Comparison of ENCODE assay signal across 8 cellular contexts in the genomic region with DNA sequence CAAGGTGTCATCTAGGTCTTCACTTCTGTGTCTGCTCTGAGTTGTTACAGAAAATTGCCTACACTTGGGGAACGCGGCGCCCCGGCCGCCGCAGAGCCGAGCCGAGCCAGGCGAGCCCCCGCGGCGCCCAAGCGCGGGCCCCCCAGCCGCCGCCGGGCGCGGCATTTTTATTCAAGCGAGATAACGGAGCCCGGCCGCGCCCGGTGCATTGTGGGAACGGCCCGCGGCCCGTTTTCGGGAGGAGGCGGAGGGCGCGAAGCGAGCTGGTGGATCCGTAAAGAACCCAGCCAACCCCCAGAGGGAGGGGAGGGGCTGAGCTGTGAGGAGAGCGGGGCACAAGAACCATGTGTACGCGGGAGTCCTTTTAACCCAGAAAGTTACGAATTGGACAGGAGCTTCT.
DNase-seq lines count a peak whose midpoint lies in the region; ATAC-seq and TF ChIP-seq lines count a peak whose summit lies in the region.

No MANE protein-coding gene starts in this region.

- in situ Hi-C loops in GM13977 (cut with MboI; ENCODE audit: low pct_unique_long_range_greater_than_20kb, low sequenced_read_pairs, unreplicated experiment) = no loop called here

- H3K27ac Mint-ChIP-seq in activated T-cell treated with anti-CD3 and anti-CD28 coated beads, Interleukin-2, amount 50 U/mL, for 24 hours = no peak overlapping the region
- H3K27ac Mint-ChIP-seq in activated naive CD8-positive, alpha-beta T cell treated with anti-CD3 and anti-CD28 coated beads for 36 hours = no peak overlapping the region

- no peak for TF ChIP-seq CTCF in GM13977 (IDR thresholded peaks at IDR 0.05; ENCODE audit: extremely low read depth, insufficient read depth, missing control alignments)

- peaks cover 52% of the 10 kb centered on the region for H3K27me3 Mint-ChIP-seq in activated T-cell treated with anti-CD3 and anti-CD28 coated beads, Interleukin-2, amount 50 U/mL, for 24 hours
- peaks cover 39% of the 10 kb centered on the region for H3K27me3 Mint-ChIP-seq in activated naive CD8-positive, alpha-beta T cell treated with anti-CD3 and anti-CD28 coated beads for 36 hours

- intact Hi-C loops in sciatic nerve (cut with DNase I) = no loop called here

- peaks cover 21% of the 10 kb centered on the region for H3K9me3 Mint-ChIP-seq in activated T-cell treated with anti-CD3 and anti-CD28 coated beads, Interleukin-2, amount 50 U/mL, for 24 hours
- peaks cover 18% of the 10 kb centered on the region for H3K9me3 Mint-ChIP-seq in activated naive CD8-positive, alpha-beta T cell treated with anti-CD3 and anti-CD28 coated beads for 36 hours

- no peak overlapping the region for H3K4me3 Mint-ChIP-seq in activated T-cell treated with anti-CD3 and anti-CD28 coated beads, Interleukin-2, amount 50 U/mL, for 24 hours
- H3K4me3 Mint-ChIP-seq in activated naive CD8-positive, alpha-beta T cell treated with anti-CD3 and anti-CD28 coated beads for 36 hours = no peak overlapping the region

- ATAC-seq in sciatic nerve = peak; percentile 65

- peak; percentile 30 to 36 for DNase-seq in activated T-cell treated with anti-CD3 and anti-CD28 coated beads, Interleukin-2, amount 50 U/mL, for 48 hours
- DNase-seq in activated T-cell treated with anti-CD3 and anti-CD28 coated beads, Interleukin-2, amount 50 U/mL, for 24 hours = no peak
- peak; percentile 27 for DNase-seq in activated naive CD8-positive, alpha-beta T cell treated with anti-CD3 and anti-CD28 coated beads for 36 hours
- DNase-seq in hypothalamus (lab: John Stamatoyannopoulos, UW) (peak in 39 of 51 donors; percentile 3 to 58 (median 16)), sciatic nerve (ENCODE audit: low spot score) (peak; percentile 60), GM13977 (ENCODE audit: low spot score) (no peak), NCI-H2107 treated with DMSO at 0.1 percent for 48 hours (lab: John Stamatoyannopoulos, UW; ENCODE audit: unreplicated experiment) (no peak)
- no peak for DNase-seq in stimulated activated naive CD4-positive, alpha-beta T cell treated with Interleukin-2 at 50 U/mL for 16 hours (lab: John Stamatoyannopoulos, UW)

- H3K36me3 Mint-ChIP-seq in activated T-cell treated with anti-CD3 and anti-CD28 coated beads, Interleukin-2, amount 50 U/mL, for 24 hours (ENCODE audit: low read depth) = no peaks in the 10 kb centered on the region
- no peaks in the 10 kb centered on the region for H3K36me3 Mint-ChIP-seq in activated naive CD8-positive, alpha-beta T cell treated with anti-CD3 and anti-CD28 coated beads for 36 hours

- H3K4me1 Mint-ChIP-seq in activated T-cell treated with anti-CD3 and anti-CD28 coated beads, Interleukin-2, amount 50 U/mL, for 24 hours (ENCODE audit: low read depth) = no peaks in the 10 kb centered on the region
- H3K4me1 Mint-ChIP-seq in activated naive CD8-positive, alpha-beta T cell treated with anti-CD3 and anti-CD28 coated beads for 36 hours = no peaks in the 10 kb centered on the region

Comparison
In these comparisons a context has a peak if more than half of its experiments do, and no peak if none do; other contexts are left out.
1. DNase-seq: peak in activated T-cell treated with anti-CD3 and anti-CD28 coated beads, Interleukin-2, amount 50 U/mL, for 48 hours (2 of 2), activated naive CD8-positive, alpha-beta T cell treated with anti-CD3 and anti-CD28 coated beads for 36 hours (single experiment), hypothalamus (39 of 51) and sciatic nerve (single experiment); none in activated T-cell treated with anti-CD3 and anti-CD28 coated beads, Interleukin-2, amount 50 U/mL, for 24 hours (single experiment), stimulated activated naive CD4-positive, alpha-beta T cell treated with Interleukin-2 at 50 U/mL for 16 hours (single experiment), GM13977 (single experiment) and NCI-H2107 treated with DMSO at 0.1 percent for 48 hours (single experiment).